In genomic region chr5:67827521-67827920, GRCh38 we compare ENCODE assay signal across 23 cellular contexts.
"Had no signal": no experiment of that assay in that cellular context is flagged by ENCODE, and none has a peak within 500 bp of the region (broad histone marks: within the 10 kb centered on the region; RNA-seq: fewer than 3 reads in every experiment).

No MANE protein-coding gene starts in this region.

- H3K9me3 Mint-ChIP-seq: dendritic cell treated with granulocyte-macrophage colony-stimulating factor and Interleukin-4, amounts not matched to agents 40 ng/mL and 50 ng/mL, for 4 days; effector memory CD8-positive, alpha-beta T cell had no signal

- H3K4me1 ChIP-seq: colonic mucosa, esophagus squamous epithelium, foreskin keratinocyte, gastrocnemius medialis, gastroesophageal sphincter, heart right ventricle had no signal

- ATAC-seq: effector memory CD8-positive, alpha-beta T cell; esophagus mucosa; foreskin keratinocyte; gastrocnemius medialis; gastroesophageal sphincter; heart left ventricle; heart right ventricle had no signal

- H3K27ac Mint-ChIP-seq: dendritic cell treated with granulocyte-macrophage colony-stimulating factor and Interleukin-4, amounts not matched to agents 40 ng/mL and 50 ng/mL, for 4 days; effector memory CD8-positive, alpha-beta T cell; endodermal cell had no signal

- H3K36me3 ChIP-seq: colonic mucosa, esophagus muscularis mucosa, esophagus squamous epithelium, gastrocnemius medialis, gastroesophageal sphincter, heart left ventricle, heart right ventricle had no signal

- H3K27me3 Mint-ChIP-seq: dendritic cell treated with granulocyte-macrophage colony-stimulating factor and Interleukin-4, amounts not matched to agents 40 ng/mL and 50 ng/mL, for 4 days; effector memory CD8-positive, alpha-beta T cell had no signal

- H3K4me3 ChIP-seq: colonic mucosa, coronary artery, dorsolateral prefrontal cortex, esophagus muscularis mucosa, esophagus squamous epithelium, gastrocnemius medialis, gastroesophageal sphincter, heart left ventricle, heart right ventricle had no signal

- DNase-seq: colonic mucosa; cortex of kidney; dermis blood vessel endothelial cell; dorsolateral prefrontal cortex; effector CD4-positive, alpha-beta T cell; effector CD8-positive, alpha-beta T cell; effector memory CD4-positive, alpha-beta T cell; effector memory CD8-positive, alpha-beta T cell; endodermal cell; esophagus squamous epithelium; foreskin melanocyte; gastrocnemius medialis; glutamatergic neuron; head of caudate nucleus; heart left ventricle; heart right ventricle had no signal

- H3K4me3 Mint-ChIP-seq: dendritic cell treated with granulocyte-macrophage colony-stimulating factor and Interleukin-4, amounts not matched to agents 40 ng/mL and 50 ng/mL, for 4 days; effector memory CD8-positive, alpha-beta T cell; endodermal cell had no signal

- H3K9me3 ChIP-seq: colonic mucosa, esophagus muscularis mucosa, esophagus squamous epithelium, gastrocnemius medialis, gastroesophageal sphincter, heart left ventricle, heart right ventricle had no signal

- H3K27ac ChIP-seq: colonic mucosa, coronary artery, dorsolateral prefrontal cortex, epithelial cell of prostate, esophagus muscularis mucosa, esophagus squamous epithelium, foreskin keratinocyte, gastrocnemius medialis, gastroesophageal sphincter, heart left ventricle, heart right ventricle had no signal

- H3K27me3 ChIP-seq: colonic mucosa, dorsolateral prefrontal cortex, esophagus muscularis mucosa, esophagus squamous epithelium, gastrocnemius medialis, gastroesophageal sphincter, heart left ventricle, heart right ventricle had no signal
